Comparison of ENCODE assay signal across 12 cellular contexts in the genomic region with DNA sequence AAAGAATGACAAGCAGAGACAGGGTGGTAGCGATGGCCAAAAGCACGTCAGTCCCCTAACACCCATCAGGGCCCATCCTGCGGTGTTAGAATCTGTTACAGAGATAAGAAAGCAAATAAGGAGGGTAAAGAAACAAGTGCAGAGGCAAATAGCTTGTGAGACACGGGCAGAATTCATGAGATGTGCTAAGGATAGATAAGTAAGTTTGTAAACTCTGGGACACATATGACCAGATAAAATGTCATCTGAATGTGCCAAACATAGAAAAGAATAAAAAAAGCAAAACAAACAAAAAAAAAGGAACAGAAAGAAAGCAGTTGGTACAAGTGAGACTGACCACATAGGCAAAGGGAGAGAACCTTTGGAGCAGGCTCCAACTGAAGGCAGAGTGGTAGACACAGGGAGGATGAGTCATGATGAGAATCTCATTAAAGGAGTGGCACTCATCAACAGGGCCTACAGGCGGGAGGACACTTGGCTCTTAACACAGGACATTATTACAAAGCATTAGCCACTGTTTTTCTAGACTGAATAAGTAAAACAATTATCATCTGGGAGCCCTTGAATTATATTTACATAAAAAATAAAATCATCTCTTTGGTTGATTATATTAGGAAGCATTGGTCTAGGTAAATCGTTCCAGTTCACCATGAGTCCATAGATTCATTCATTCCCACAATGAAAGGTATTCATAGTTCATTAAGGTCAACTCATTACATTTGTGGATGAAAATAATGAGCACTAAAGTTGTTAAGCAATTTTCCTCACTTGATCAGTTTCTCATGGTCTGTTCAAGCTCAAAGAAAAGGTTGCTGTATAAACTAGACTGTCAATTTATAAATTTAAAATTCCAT. TPM values are rescaled to one million over a fixed set of nuclear protein-coding genes. Genes with fewer than 3 reads are reported as not detected.
A peak's percentile ranks its signal among the peaks of the same experiment; 100 is the strongest.
DNase-seq lines count a peak whose midpoint lies in the region; ATAC-seq and FAIRE-seq lines count a peak whose summit lies in the region.
"Had no signal": no experiment of that assay in that cellular context is flagged by ENCODE, and none has a peak within 500 bp of the region (broad histone marks: within the 10 kb centered on the region; RNA-seq: fewer than 3 reads in every experiment).

No MANE protein-coding gene starts in this region.

- DNase-seq in central memory CD8-positive, alpha-beta T cell (ENCODE audit: low spot score in 2 of 2) = no peak
- DNase-seq in frontal cortex (ENCODE audit: low spot score in 2 of 2) (no peak), cerebellar cortex (ENCODE audit: low spot score) (no peak)
- no peak for DNase-seq in activated T-cell treated with anti-CD3 and anti-CD28 coated beads, Interleukin-2, amount 50 U/mL, for 48 hours
- DNase-seq: activated CD4-positive, alpha-beta T cell treated with anti-CD3 and anti-CD28 coated beads for 1 hour; anterior cingulate cortex; gastrocnemius medialis; naive B cell had no signal

- peaks cover 1% of the 10 kb centered on the region for H3K27me3 Mint-ChIP-seq in central memory CD8-positive, alpha-beta T cell
- H3K27me3 Mint-ChIP-seq: naive B cell had no signal

- H3K27ac Mint-ChIP-seq in central memory CD8-positive, alpha-beta T cell (ENCODE audit: low read depth) = peak overlapping the region; percentile 3

- H3K36me3 Mint-ChIP-seq in central memory CD8-positive, alpha-beta T cell (ENCODE audit: insufficient read depth) = peaks cover 2% of the 10 kb centered on the region
- H3K36me3 Mint-ChIP-seq: naive B cell had no signal

- FAIRE-seq in frontal cortex (lab: Jason Lieb, UNC) = no peak

- H3K4me3 Mint-ChIP-seq in central memory CD8-positive, alpha-beta T cell = no peak overlapping the region

- H3K9me3 Mint-ChIP-seq in central memory CD8-positive, alpha-beta T cell = no peaks in the 10 kb centered on the region
- H3K9me3 Mint-ChIP-seq: naive B cell had no signal

- peaks cover 5% of the 10 kb centered on the region for H3K4me1 Mint-ChIP-seq in central memory CD8-positive, alpha-beta T cell

- ATAC-seq in GM18858 (IDR thresholded peaks at IDR 0.05; ENCODE audit: unreplicated experiment) (peak; percentile 82), GM21825 (IDR thresholded peaks at IDR 0.05; ENCODE audit: unreplicated experiment) (peak; percentile 84), HG03460 (IDR thresholded peaks at IDR 0.05; ENCODE audit: unreplicated experiment) (peak; percentile 66), HG03135 (IDR thresholded peaks at IDR 0.05; ENCODE audit: unreplicated experiment) (no peak)
- no peak for ATAC-seq in central memory CD8-positive, alpha-beta T cell (replicated peaks; ENCODE audit: extremely low read depth, poor library complexity, severe bottlenecking)
- ATAC-seq: gastrocnemius medialis had no signal

RNA-seq across cellular contexts. Expression of gene EPHB6, which starts 21.5 kb away (rescaled TPM):
- 29.3 TPM for total RNA-seq in frontal cortex

RNA-seq across cellular contexts. Expression of gene TRPV6, which starts 52.1 kb away (rescaled TPM):
- under 0.01 TPM for total RNA-seq in frontal cortex
- total RNA-seq: gastrocnemius medialis had no signal

Comparison
In these comparisons a context has a peak if more than half of its experiments do, and no peak if none do; other contexts are left out.
1. ATAC-seq: peak in GM18858 (single experiment), GM21825 (single experiment) and HG03460 (single experiment); none in central memory CD8-positive, alpha-beta T cell (single experiment) and HG03135 (single experiment).